Comparison of ENCODE assay signal across 15 cellular contexts in genomic region chr18:62282188-62282629, GRCh38. TPM values are rescaled to one million over a fixed set of nuclear protein-coding genes. Genes with fewer than 3 reads are reported as not detected.
DNase-seq lines count a peak whose midpoint lies in the region; ATAC-seq, FAIRE-seq and TF ChIP-seq lines count a peak whose summit lies in the region.
"Had no signal": no experiment of that assay in that cellular context is flagged by ENCODE, and none has a peak within 500 bp of the region (broad histone marks: within the 10 kb centered on the region; RNA-seq: fewer than 3 reads in every experiment).

No MANE protein-coding gene starts in this region.

- BruUV-seq in PC-3 (replicated peaks; lab: Mats Ljungman, UMichigan) (no TSS peak), endothelial cell of umbilical vein (replicated peaks; lab: Mats Ljungman, UMichigan) (no TSS peak)

- peak; percentile 57 for FAIRE-seq in endothelial cell of umbilical vein (lab: Jason Lieb, UNC)

- peaks cover 31% of the 10 kb centered on the region for H3K36me3 Mint-ChIP-seq in activated CD4-positive, alpha-beta memory T cell treated with anti-CD3 and anti-CD28 coated beads for 36 hours
- peaks cover 56% of the 10 kb centered on the region for H3K36me3 Mint-ChIP-seq in activated CD4-positive, alpha-beta memory T cell treated with anti-CD3 and anti-CD28 coated beads, Interleukin-2, amount 10 ng/mL, durations not matched to agents 7 days and 5 days (ENCODE audit: low read depth)
- peaks cover 24% of the 10 kb centered on the region for H3K36me3 Mint-ChIP-seq in mesothelial cell of epicardium

- no peak overlapping the region for H3K4me3 Mint-ChIP-seq in activated CD4-positive, alpha-beta memory T cell treated with anti-CD3 and anti-CD28 coated beads for 36 hours
- no peak overlapping the region for H3K4me3 Mint-ChIP-seq in activated CD4-positive, alpha-beta memory T cell treated with anti-CD3 and anti-CD28 coated beads, Interleukin-2, amount 10 ng/mL, durations not matched to agents 7 days and 5 days
- no peak overlapping the region for H3K4me3 Mint-ChIP-seq in mesothelial cell of epicardium

- TF ChIP-seq CTCF in PC-3 (conservative IDR thresholded peaks at IDR 0.05; ENCODE audit: low read depth, low read length) = no peak
- TF ChIP-seq CTCF in endothelial cell of umbilical vein (IDR thresholded peaks at IDR 0.05; ENCODE audit: extremely low read depth in 1 of 2, insufficient read depth in 1 of 2, low read depth in 1 of 2, low read length in 2 of 2) = no peak
- TF ChIP-seq CTCF in mesothelial cell of epicardium (IDR thresholded peaks at IDR 0.05; ENCODE audit: unreplicated experiment) = no peak

- H3K27ac ChIP-seq in PC-3 (ENCODE audit: low read length) (peak overlapping the region; percentile 85), endothelial cell of umbilical vein (ENCODE audit: insufficient read depth, low read depth, low read length) (peak overlapping the region; percentile 80)
- H3K27ac ChIP-seq: ovary had no signal

- no peak for TF ChIP-seq POLR2A in endothelial cell of umbilical vein (IDR thresholded peaks at IDR 0.05; ENCODE audit: low read depth, low read length)

- H2AFZ ChIP-seq in PC-3 (ENCODE audit: low read length) (no peak overlapping the region), endothelial cell of umbilical vein (ENCODE audit: low read depth, low read length) (no peak overlapping the region)

- H3K4me1 ChIP-seq in PC-3 (ENCODE audit: insufficient read depth, low read length) (peaks cover 29% of the 10 kb centered on the region), endothelial cell of umbilical vein (ENCODE audit: control insufficient read depth, extremely low read depth, insufficient read depth, low read length) (peaks cover 28% of the 10 kb centered on the region)

- no peaks in the 10 kb centered on the region for H3K9me1 ChIP-seq in endothelial cell of umbilical vein (replicated peaks; ENCODE audit: control insufficient read depth, extremely low read depth, insufficient read depth, low read length)

- H3K27ac Mint-ChIP-seq in activated CD4-positive, alpha-beta memory T cell treated with anti-CD3 and anti-CD28 coated beads for 36 hours = peak overlapping the region; percentile 33
- H3K27ac Mint-ChIP-seq in activated CD4-positive, alpha-beta memory T cell treated with anti-CD3 and anti-CD28 coated beads, Interleukin-2, amount 10 ng/mL, durations not matched to agents 7 days and 5 days = no peak overlapping the region
- H3K27ac Mint-ChIP-seq in mesothelial cell of epicardium = no peak overlapping the region

- H3K9me3 ChIP-seq in PC-3 (ENCODE audit: low read length) (no peaks in the 10 kb centered on the region), endothelial cell of umbilical vein (replicated peaks; ENCODE audit: control insufficient read depth, insufficient read depth, low read length) (no peaks in the 10 kb centered on the region)
- H3K9me3 ChIP-seq: ovary had no signal

- dilution Hi-C loops in endothelial cell of umbilical vein (cut with MboI; ENCODE audit: extremely low pct_ligation_motif_present, low sequenced_read_pairs) = no loop called here

- CTCF ChIA-PET in activated CD4-positive, alpha-beta memory T cell treated with anti-CD3 and anti-CD28 coated beads for 36 hours (lab: Charles Lee) = interaction anchor here (3.2 kb wide), 1 partner anchor 32 kb away, joined by 14 read pairs; no protein-coding TSS in a partner anchor
- CTCF ChIA-PET in activated CD4-positive, alpha-beta memory T cell treated with anti-CD3 and anti-CD28 coated beads, Interleukin-2, amount 10 ng/mL, durations not matched to agents 7 days and 5 days (lab: Charles Lee) = no interaction called here
- CTCF ChIA-PET in PC-3 (lab: Charles Lee) (no interaction called here), endothelial cell of umbilical vein (lab: Charles Lee) (interaction anchor here (1.0 to 2.1 kb wide), 6 partner anchors 9 to 49 kb away, joined by 3 to 5 read pairs (median 4); no protein-coding TSS in a partner anchor)

- intact Hi-C loops in activated CD4-positive, alpha-beta memory T cell treated with anti-CD3 and anti-CD28 coated beads for 36 hours (cut with micrococcal nuclease) = no loop called here
- intact Hi-C loops in PC-3 (cut with micrococcal nuclease) = loop anchor here (5.0 kb wide), 1 partner anchor 115 kb away; no protein-coding TSS in a partner anchor
- intact Hi-C loops in endothelial cell of umbilical vein (cut with micrococcal nuclease) = loop anchor here (5.0 kb wide), 1 partner anchor 50 kb away; no protein-coding TSS in a partner anchor

- H3K9me2 ChIP-seq in PC-3 (replicated peaks; ENCODE audit: low read length) = no peaks in the 10 kb centered on the region

- no peaks in the 10 kb centered on the region for H3K9me3 Mint-ChIP-seq in activated CD4-positive, alpha-beta memory T cell treated with anti-CD3 and anti-CD28 coated beads for 36 hours
- no peaks in the 10 kb centered on the region for H3K9me3 Mint-ChIP-seq in activated CD4-positive, alpha-beta memory T cell treated with anti-CD3 and anti-CD28 coated beads, Interleukin-2, amount 10 ng/mL, durations not matched to agents 7 days and 5 days
- no peaks in the 10 kb centered on the region for H3K9me3 Mint-ChIP-seq in mesothelial cell of epicardium

- H3K27me3 ChIP-seq in PC-3 (ENCODE audit: low read length) = no peaks in the 10 kb centered on the region
- no peaks in the 10 kb centered on the region for H3K27me3 ChIP-seq in endothelial cell of umbilical vein (ENCODE audit: control insufficient read depth in 2 of 2, insufficient read depth in 2 of 2, low read length in 2 of 2)
- H3K27me3 ChIP-seq: ovary had no signal

- H3F3A ChIP-seq in PC-3 (ENCODE audit: low read length, unreplicated experiment) = peaks cover 5% of the 10 kb centered on the region

- POLR2A ChIA-PET in activated CD4-positive, alpha-beta memory T cell treated with anti-CD3 and anti-CD28 coated beads for 36 hours (lab: Charles Lee) = interaction anchor here (0.9 kb wide), 1 partner anchor 139 kb away, joined by 3 read pairs; no protein-coding TSS in a partner anchor
- POLR2A ChIA-PET in activated CD4-positive, alpha-beta memory T cell treated with anti-CD3 and anti-CD28 coated beads, Interleukin-2, amount 10 ng/mL, durations not matched to agents 7 days and 5 days (lab: Charles Lee) = no interaction called here
- POLR2A ChIA-PET in PC-3 (lab: Charles Lee; ENCODE audit: unreplicated experiment) = no interaction called here
- POLR2A ChIA-PET in endothelial cell of umbilical vein (lab: Charles Lee) = no interaction called here

- H3K4me2 ChIP-seq in PC-3 (ENCODE audit: low read length) = peak overlapping the region; percentile 77
- peak overlapping the region; percentile 91 for H3K4me2 ChIP-seq in endothelial cell of umbilical vein (ENCODE audit: insufficient read depth, low read length)

- peak overlapping the region; percentile 37 for H3K9ac ChIP-seq in PC-3 (ENCODE audit: low read length)
- H3K9ac ChIP-seq in endothelial cell of umbilical vein (replicated peaks; ENCODE audit: extremely low read depth, insufficient read depth, low read length) = peak overlapping the region; percentile 54

- peak; percentile 71 for ATAC-seq in PC-3
- ATAC-seq: left colon had no signal

- H4K20me1 ChIP-seq in PC-3 (ENCODE audit: low read length) (no peaks in the 10 kb centered on the region), endothelial cell of umbilical vein (replicated peaks; ENCODE audit: control insufficient read depth, extremely low read depth, insufficient read depth, low read length) (no peaks in the 10 kb centered on the region)

- peaks cover 30% of the 10 kb centered on the region for H3K4me1 Mint-ChIP-seq in activated CD4-positive, alpha-beta memory T cell treated with anti-CD3 and anti-CD28 coated beads for 36 hours (ENCODE audit: low read depth)
- H3K4me1 Mint-ChIP-seq in activated CD4-positive, alpha-beta memory T cell treated with anti-CD3 and anti-CD28 coated beads, Interleukin-2, amount 10 ng/mL, durations not matched to agents 7 days and 5 days = peaks cover 21% of the 10 kb centered on the region
- H3K4me1 Mint-ChIP-seq in mesothelial cell of epicardium = peaks cover 4% of the 10 kb centered on the region

- no peak for DNase-seq in activated CD4-positive, alpha-beta memory T cell treated with anti-CD3 and anti-CD28 coated beads for 36 hours
- no peak for DNase-seq in activated CD4-positive, alpha-beta memory T cell treated with anti-CD3 and anti-CD28 coated beads, Interleukin-2, amount 10 ng/mL, durations not matched to agents 7 days and 5 days
- DNase-seq in PC-3 = peak; percentile 58
- peak; percentile 58 for DNase-seq in endothelial cell of umbilical vein (ENCODE audit: low read depth, low spot score)
- peak; percentile 49 for DNase-seq in skeletal muscle cell (ENCODE audit: low read depth)
- DNase-seq in KG1 (lab: John Stamatoyannopoulos, UW) = no peak
- no peak for DNase-seq in mesothelial cell of epicardium (ENCODE audit: low spot score in 2 of 2, unreplicated experiment in 2 of 2)
- no peak for DNase-seq in NCI-H1694 (lab: John Stamatoyannopoulos, UW)
- DNase-seq: activated CD4-positive, alpha-beta T cell treated with anti-CD3 and anti-CD28 coated beads for 1 hour; amygdala; DND-41; left colon; NCI-H1105; NCI-H774; ovary had no signal

- H3K36me3 ChIP-seq in PC-3 (ENCODE audit: low read depth, low read length) = peaks cover 8% of the 10 kb centered on the region
- H3K36me3 ChIP-seq in endothelial cell of umbilical vein (ENCODE audit: control insufficient read depth in 2 of 2, extremely low read depth in 1 of 2, insufficient read depth in 2 of 2, low read length in 2 of 2) = peaks cover 4 to 12% of the 10 kb centered on the region in 2 experiments
- H3K36me3 ChIP-seq: ovary had no signal

- H3K79me2 ChIP-seq in PC-3 (ENCODE audit: low read length) (no peaks in the 10 kb centered on the region), endothelial cell of umbilical vein (ENCODE audit: control insufficient read depth, insufficient read depth, low read length) (no peaks in the 10 kb centered on the region)

- no peaks in the 10 kb centered on the region for H3K27me3 Mint-ChIP-seq in activated CD4-positive, alpha-beta memory T cell treated with anti-CD3 and anti-CD28 coated beads for 36 hours
- H3K27me3 Mint-ChIP-seq in activated CD4-positive, alpha-beta memory T cell treated with anti-CD3 and anti-CD28 coated beads, Interleukin-2, amount 10 ng/mL, durations not matched to agents 7 days and 5 days = no peaks in the 10 kb centered on the region
- no peaks in the 10 kb centered on the region for H3K27me3 Mint-ChIP-seq in mesothelial cell of epicardium (ENCODE audit: low read depth)

- peak overlapping the region; percentile 37; the same call in 1 of the 2 replicates for H3K4me3 ChIP-seq in PC-3 (ENCODE audit: low read length)
- H3K4me3 ChIP-seq in endothelial cell of umbilical vein (replicated peaks in 1 of 3; ENCODE audit: insufficient read depth in 1 of 3, low read depth in 1 of 3, low read length in 3 of 3) = peak overlapping the region in 1 of 3 experiments; percentile 21
- H3K4me3 ChIP-seq in skeletal muscle cell (ENCODE audit: low read depth, low read length) = no peak overlapping the region
- H3K4me3 ChIP-seq: ovary had no signal

RNA-seq across cellular contexts. Expression of gene TNFRSF11A, which starts 42.9 kb away (rescaled TPM):
- total RNA-seq in activated CD4-positive, alpha-beta memory T cell treated with anti-CD3 and anti-CD28 coated beads for 36 hours = 1 to 10 TPM; 5.7 to 6.1 TPM
- total RNA-seq in activated CD4-positive, alpha-beta memory T cell treated with anti-CD3 and anti-CD28 coated beads, Interleukin-2, amount 10 ng/mL, durations not matched to agents 7 days and 5 days = 10 to 100 TPM; 26.0 to 30.0 TPM
- total RNA-seq in PC-3 (2014; rRNA removed) (25.9 and 26.5 TPM in 2 replicates), endothelial cell of umbilical vein (11.1 and 11.9 TPM in 2 replicates), mesothelial cell of epicardium (0.38 to 0.89 TPM (median 0.83 TPM) in 3 replicates)
- polyA plus RNA-seq in endothelial cell of umbilical vein = 7.5 and 10.4 TPM in 2 replicates
- polyA plus RNA-seq in endothelial cell of umbilical vein (2011; cell fraction: cytosol; rRNA removed) = 6.0 and 6.9 TPM in 2 replicates
- polyA plus RNA-seq in endothelial cell of umbilical vein (2011; cell fraction: nucleus; rRNA removed) = 15.4 and 22.9 TPM in 2 replicates
- polyA plus RNA-seq in endothelial cell of umbilical vein (2012) = 2.4 and 5.1 TPM in 2 replicates
- 16.8 and 17.4 TPM in 2 replicates for polyA minus RNA-seq in endothelial cell of umbilical vein
- 1.5 TPM for polyA minus RNA-seq in endothelial cell of umbilical vein (2011; cell fraction: cytosol; rRNA and poly(A)+ RNA removed)
- 15.6 and 16.1 TPM in 2 replicates for polyA minus RNA-seq in endothelial cell of umbilical vein (2011; cell fraction: nucleus; rRNA and poly(A)+ RNA removed)

Comparison
In these comparisons a context has a peak if more than half of its experiments do, and no peak if none do; other contexts are left out.
1. CTCF ChIA-PET loops: an anchor here in activated CD4-positive, alpha-beta memory T cell treated with anti-CD3 and anti-CD28 coated beads for 36 hours (3.2 kb wide) and endothelial cell of umbilical vein (1.0 to 2.1 kb wide); none called in activated CD4-positive, alpha-beta memory T cell treated with anti-CD3 and anti-CD28 coated beads, Interleukin-2, amount 10 ng/mL, durations not matched to agents 7 days and 5 days and PC-3.
2. DNase-seq: peak in PC-3 (single experiment), endothelial cell of umbilical vein (single experiment) and skeletal muscle cell (single experiment); none in activated CD4-positive, alpha-beta memory T cell treated with anti-CD3 and anti-CD28 coated beads for 36 hours (single experiment), activated CD4-positive, alpha-beta memory T cell treated with anti-CD3 and anti-CD28 coated beads, Interleukin-2, amount 10 ng/mL, durations not matched to agents 7 days and 5 days (single experiment), KG1 (single experiment), mesothelial cell of epicardium (0 of 2) and NCI-H1694 (single experiment).